28 cellular contexts compared by ENCODE assay signal in genomic region chr11:86702387-86702983, GRCh38.
"Had no signal": no experiment of that assay in that cellular context is flagged by ENCODE, and none has a peak within 500 bp of the region (broad histone marks: within the 10 kb centered on the region; RNA-seq: fewer than 3 reads in every experiment).

No MANE protein-coding gene starts in this region.

- H3K27me3 ChIP-seq: adrenal gland, gastroesophageal sphincter, heart left ventricle, left lung, pancreas, stomach, transverse colon, uterus had no signal

- H3K4me3 ChIP-seq: adrenal gland, gastroesophageal sphincter, heart left ventricle, left lung, lung, pancreas, psoas muscle, stomach, transverse colon, uterus had no signal

- H3K36me3 ChIP-seq: adrenal gland, gastroesophageal sphincter, heart left ventricle, left lung, pancreas, stomach, transverse colon, uterus had no signal

- FAIRE-seq: astrocyte, colon, kidney, pancreas, small intestine, TTC549 had no signal

- ATAC-seq: activated T-cell treated with anti-CD3 and anti-CD28 coated beads, Interleukin-2, amount 50 U/mL, for 4 hours; gastroesophageal sphincter; heart left ventricle; left lung; natural killer cell; pancreas; right cardiac atrium; stimulated activated effector memory CD8-positive, alpha-beta T cell treated with anti-CD3 and anti-CD28 coated beads, Interleukin-12 subunit alpha, Interleukin-12 subunit beta, amount 100 ng/mL, for 72 hours had no signal

- H3K4me3 Mint-ChIP-seq: activated naive CD8-positive, alpha-beta T cell; activated T-cell treated with anti-CD3 and anti-CD28 coated beads, Interleukin-2, amount 50 U/mL, for 4 hours; central memory CD8-positive, alpha-beta T cell; natural killer cell; stimulated activated effector memory CD8-positive, alpha-beta T cell treated with anti-CD3 and anti-CD28 coated beads, Interleukin-12 subunit alpha, Interleukin-12 subunit beta, amount 100 ng/mL, for 72 hours had no signal

- DNase-seq: activated CD4-positive, alpha-beta T cell treated with anti-CD3 and anti-CD28 coated beads for 4 hours; activated CD4-positive, alpha-beta T cell treated with anti-CD3 and anti-CD28 coated beads, Interleukin-2, amount 50 U/mL, for 48 hours; activated CD8-positive, alpha-beta memory T cell treated with anti-CD3 and anti-CD28 coated beads, Interleukin-2, amount 50 U/mL, for 48 hours; activated naive CD4-positive, alpha-beta T cell; activated T-cell treated with anti-CD3 and anti-CD28 coated beads, Interleukin-2, amount 50 U/mL, for 4 hours; adrenal gland; effector memory CD4-positive, alpha-beta T cell; heart left ventricle; kidney; left lung; natural killer cell; pancreas; psoas muscle; right cardiac atrium; small intestine; stimulated activated CD4-positive, alpha-beta T cell treated with anti-CD3 and anti-CD28 coated beads, Interleukin-2, amount 100 ng/mL, for 24 hours; stomach; transverse colon; uterus had no signal

- H3K9me3 ChIP-seq: adrenal gland, gastroesophageal sphincter, heart left ventricle, left lung, pancreas, psoas muscle, stomach, transverse colon, uterus had no signal

- H3K4me1 ChIP-seq: adrenal gland, heart left ventricle, left lung, pancreas, uterus had no signal

- H3K27ac Mint-ChIP-seq: activated naive CD8-positive, alpha-beta T cell; activated T-helper 2 cell treated with anti-CD3 and anti-CD28 coated beads, Interferon-gamma antibody, Interleukin-2, Interleukin-4, amounts not matched to agents 10 μg/mL and 5 μg/mL and 100 μg/mL, durations not matched to agents 14 hours and 24 hours and 36 hours; natural killer cell; stimulated activated effector memory CD8-positive, alpha-beta T cell treated with anti-CD3 and anti-CD28 coated beads, Interleukin-12 subunit alpha, Interleukin-12 subunit beta, amount 100 ng/mL, for 72 hours had no signal

- H3K36me3 Mint-ChIP-seq: activated naive CD8-positive, alpha-beta T cell; natural killer cell; stimulated activated effector memory CD8-positive, alpha-beta T cell treated with anti-CD3 and anti-CD28 coated beads, Interleukin-12 subunit alpha, Interleukin-12 subunit beta, amount 100 ng/mL, for 72 hours had no signal

- H3K4me1 Mint-ChIP-seq: central memory CD8-positive, alpha-beta T cell; natural killer cell; stimulated activated effector memory CD8-positive, alpha-beta T cell treated with anti-CD3 and anti-CD28 coated beads, Interleukin-12 subunit alpha, Interleukin-12 subunit beta, amount 100 ng/mL, for 72 hours had no signal

- H3K27ac ChIP-seq: adrenal gland, gastroesophageal sphincter, heart left ventricle, left lung, pancreas, psoas muscle, uterus had no signal

- H3K9me3 Mint-ChIP-seq: activated T-cell treated with anti-CD3 and anti-CD28 coated beads, Interleukin-2, amount 50 U/mL, for 4 hours; activated T-helper 2 cell treated with anti-CD3 and anti-CD28 coated beads, Interferon-gamma antibody, Interleukin-2, Interleukin-4, amounts not matched to agents 10 μg/mL and 5 μg/mL and 100 μg/mL, durations not matched to agents 14 hours and 24 hours and 36 hours; central memory CD8-positive, alpha-beta T cell; natural killer cell; stimulated activated effector memory CD8-positive, alpha-beta T cell treated with anti-CD3 and anti-CD28 coated beads, Interleukin-12 subunit alpha, Interleukin-12 subunit beta, amount 100 ng/mL, for 72 hours had no signal
